ENCODE assay signal across 13 cellular contexts in the genomic region with DNA sequence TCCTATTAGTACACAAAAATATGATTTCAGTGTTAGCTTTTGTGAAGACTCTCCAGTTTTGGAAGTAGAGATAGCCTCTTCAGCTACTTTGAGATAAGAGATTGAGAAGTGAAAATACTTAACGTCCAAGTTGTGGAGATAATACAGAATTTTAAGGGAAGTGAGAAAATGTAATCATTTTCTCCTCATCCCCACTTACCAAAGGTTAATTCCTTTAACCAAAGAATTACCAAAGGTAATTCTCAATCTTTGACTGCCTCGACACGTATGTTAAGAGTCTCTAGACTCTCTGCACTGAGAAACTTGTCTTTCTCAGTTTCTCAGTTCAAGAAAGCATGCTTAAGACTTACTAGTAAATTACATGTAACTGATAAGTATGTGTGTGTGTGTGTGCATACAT.
"Had no signal": no experiment of that assay in that cellular context is flagged by ENCODE, and none has a peak within 500 bp of the region (broad histone marks: within the 10 kb centered on the region; RNA-seq: fewer than 3 reads in every experiment).

No MANE protein-coding gene starts in this region.

- DNase-seq: activated B cell treated with CpG ODN at 0.5 μM for 24 hours; activated CD4-positive, alpha-beta T cell treated with anti-CD3 and anti-CD28 coated beads, Interleukin-2, amount 50 U/mL, for 1 hour; activated T-cell treated with anti-CD3 and anti-CD28 coated beads for 4 hours; cerebellar nuclear complex; dermis blood vessel endothelial cell; kidney; left ventricle myocardium inferior; natural killer cell; posterior cingulate gyrus; stimulated activated CD4-positive, alpha-beta T cell treated with anti-CD3 and anti-CD28 coated beads, Interleukin-4, amount 100 ng/mL, for 4 hours had no signal

- H3K4me3 ChIP-seq: hepatocyte, left ventricle myocardium inferior, skin epidermis, thyroid gland had no signal

- H3K4me1 ChIP-seq: left ventricle myocardium inferior, thyroid gland had no signal

- H2AFZ ChIP-seq: hepatocyte had no signal

- H3K4me2 ChIP-seq: hepatocyte had no signal

- FAIRE-seq: kidney had no signal

- H3K27ac ChIP-seq: hepatocyte, left ventricle myocardium inferior, skin epidermis, thyroid gland had no signal

- H3K9me3 ChIP-seq: left ventricle myocardium inferior, thyroid gland had no signal

- ATAC-seq: natural killer cell had no signal

- H3K79me2 ChIP-seq: hepatocyte had no signal

- H3K27me3 ChIP-seq: hepatocyte, thyroid gland had no signal
